ENCODE assay signal across 17 cellular contexts in the genomic region with DNA sequence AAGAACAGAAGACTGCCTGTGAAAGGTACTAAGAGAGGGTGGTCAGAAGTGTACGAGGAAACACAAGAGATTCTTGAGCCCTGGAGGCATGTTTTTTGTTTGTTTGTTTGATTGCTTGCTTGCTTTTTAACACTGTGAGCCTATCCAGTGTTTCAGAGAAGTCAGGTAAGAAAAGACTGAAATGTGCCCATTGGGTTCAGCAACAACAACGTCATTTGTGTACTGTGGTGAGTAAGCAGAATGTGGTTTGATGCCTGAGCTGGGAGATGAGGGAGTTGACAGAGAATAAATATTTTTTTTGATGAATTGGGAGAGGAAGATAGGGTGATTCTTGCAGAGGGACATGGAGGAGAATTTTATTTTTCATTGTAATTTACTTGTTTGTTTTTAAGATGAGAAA.
DNase-seq lines count a peak whose midpoint lies in the region; ATAC-seq, FAIRE-seq and TF ChIP-seq lines count a peak whose summit lies in the region.
"Had no signal": no experiment of that assay in that cellular context is flagged by ENCODE, and none has a peak within 500 bp of the region (broad histone marks: within the 10 kb centered on the region; RNA-seq: fewer than 3 reads in every experiment).

No MANE protein-coding gene starts in this region.

- H4K20me1 ChIP-seq in PC-3 (ENCODE audit: low read length) (no peaks in the 10 kb centered on the region), hepatocyte (ENCODE audit: insufficient read depth, poor library complexity, severe bottlenecking) (no peaks in the 10 kb centered on the region)

- FAIRE-seq in A549 (lab: Jason Lieb, UNC): no peak
- FAIRE-seq: D721Med, G401.6, GM12892, GM19239 had no signal

- no peak overlapping the region for H2AFZ ChIP-seq in PC-3 (ENCODE audit: low read length)
- H2AFZ ChIP-seq in hepatocyte: no peak overlapping the region

- TF ChIP-seq CTCF in A549 (IDR thresholded peaks at IDR 0.05) (no peak), PC-3 (conservative IDR thresholded peaks at IDR 0.05; ENCODE audit: low read depth, low read length) (no peak), hepatocyte (IDR thresholded peaks at IDR 0.05; ENCODE audit: poor library complexity) (no peak), Peyer's patch (IDR thresholded peaks at IDR 0.05) (no peak)

- POLR2A ChIA-PET in A549 (lab: Yijun Ruan, JAX): no interaction called here
- POLR2A ChIA-PET in PC-3 (lab: Charles Lee; ENCODE audit: unreplicated experiment): no interaction called here

- no peaks in the 10 kb centered on the region for H3K9me2 ChIP-seq in PC-3 (replicated peaks; ENCODE audit: low read length)
- H3K9me2 ChIP-seq in hepatocyte (replicated peaks; ENCODE audit: insufficient read depth): no peaks in the 10 kb centered on the region

- intact Hi-C loops in PC-3 (cut with micrococcal nuclease): no loop called here

- H3K27me3 ChIP-seq in PC-3 (ENCODE audit: low read length): no peaks in the 10 kb centered on the region
- H3K27me3 ChIP-seq in hepatocyte: no peaks in the 10 kb centered on the region
- H3K27me3 ChIP-seq in Peyer's patch: no peaks in the 10 kb centered on the region

- peak in 1 of 2 experiments; percentile 65; a peak in 3 of 6 replicates for ATAC-seq in A549
- peak; percentile 46; the same call in 1 of the 2 replicates for ATAC-seq in PC-3
- ATAC-seq in GM19324 (IDR thresholded peaks at IDR 0.05; ENCODE audit: low FRiP score, unreplicated experiment): no peak
- ATAC-seq: CD8-positive, alpha-beta T cell had no signal

- DNase-seq in A549 (ENCODE audit: low read depth in 1 of 2, low spot score in 1 of 2) (peak in 1 of 2 experiments; percentile 56), HT1080 (ENCODE audit: low read depth) (peak; percentile 8), PC-3 (peak; percentile 46), hepatocyte (ENCODE audit: low spot score) (no peak), Peyer's patch (no peak), NCI-H226 (no peak)
- DNase-seq: CD8-positive, alpha-beta T cell; COR-L47; DMS153; DMS79 treated with DMSO at 0.1 percent for 48 hours; EL; H9 had no signal

- TF ChIP-seq RAD21 in A549 (conservative IDR thresholded peaks at IDR 0.05 in 1 of 2, IDR thresholded peaks at IDR 0.05 in 1 of 2): no peak

- H3K9me3 ChIP-seq in A549 (no peaks in the 10 kb centered on the region), PC-3 (ENCODE audit: low read length) (no peaks in the 10 kb centered on the region), hepatocyte (ENCODE audit: low read depth) (peaks cover 3% of the 10 kb centered on the region), Peyer's patch (no peaks in the 10 kb centered on the region)

- H3K27ac ChIP-seq in A549 (0 out of 6 replicates have a peak overlapping the region, but pooled peaks of 1 of the 2 experiments have one; percentile 3), PC-3 (ENCODE audit: low read length) (no peak overlapping the region), hepatocyte (no peak overlapping the region), Peyer's patch (no peak overlapping the region)

- TF ChIP-seq EP300 in A549 (IDR thresholded peaks at IDR 0.05): no peak

- H3K79me2 ChIP-seq in PC-3 (ENCODE audit: low read length) (no peaks in the 10 kb centered on the region), hepatocyte (no peaks in the 10 kb centered on the region)

- H3K36me3 ChIP-seq in PC-3 (ENCODE audit: low read depth, low read length) (no peaks in the 10 kb centered on the region), hepatocyte (replicated peaks; ENCODE audit: insufficient read depth, low read depth) (no peaks in the 10 kb centered on the region), Peyer's patch (no peaks in the 10 kb centered on the region)

- no TSS peak for BruUV-seq in PC-3 (replicated peaks; lab: Mats Ljungman, UMichigan)

- TF ChIP-seq POLR2A in A549 (IDR thresholded peaks at IDR 0.05; ENCODE audit: low read length) (no peak), Peyer's patch (IDR thresholded peaks at IDR 0.05) (no peak)

- H3F3A ChIP-seq in PC-3 (ENCODE audit: low read length, unreplicated experiment): no peaks in the 10 kb centered on the region

- CTCF ChIA-PET in A549 (lab: Yijun Ruan, JAX) (no interaction called here), PC-3 (lab: Charles Lee) (no interaction called here)

- peak overlapping the region; percentile 21 for H3K4me2 ChIP-seq in A549
- no peak overlapping the region for H3K4me2 ChIP-seq in PC-3 (ENCODE audit: low read length)
- peak overlapping the region; percentile 25 for H3K4me2 ChIP-seq in hepatocyte

- WGBS in A549 (ENCODE audit: missing lambda C conversion rate): 41% methylated on average over 2 of the region's 2 CpGs
- WGBS in hepatocyte (ENCODE audit: low lambda C conversion rate, missing lambda C conversion rate): 60% methylated on average over 2 of the region's 2 CpGs

- H3K4me1 ChIP-seq in A549: peaks cover 8% of the 10 kb centered on the region; the same call in 1 of the 3 replicates
- peaks cover 7% of the 10 kb centered on the region for H3K4me1 ChIP-seq in PC-3 (ENCODE audit: insufficient read depth, low read length)
- no peaks in the 10 kb centered on the region for H3K4me1 ChIP-seq in hepatocyte (ENCODE audit: insufficient read depth)
- H3K4me1 ChIP-seq in Peyer's patch: no peaks in the 10 kb centered on the region

- no peak overlapping the region for H3K9ac ChIP-seq in PC-3 (ENCODE audit: low read length)

- H3K4me3 ChIP-seq in A549 (no peak overlapping the region), PC-3 (ENCODE audit: low read length) (no peak overlapping the region), hepatocyte (no peak overlapping the region), Peyer's patch (no peak overlapping the region)

TF ChIP-seq in A549, 52 proteins besides CTCF, POLR2A, EP300 and RAD21:
- TF ChIP-seq POLR2AphosphoS2 (conservative IDR thresholded peaks at IDR 0.05; ENCODE audit: low read length): no peak
- no peak for TF ChIP-seq BHLHE40 (IDR thresholded peaks at IDR 0.05; ENCODE audit: low read depth, low read length)
- TF ChIP-seq ZC3H11A (IDR thresholded peaks at IDR 0.05): no peak
- no peak for TF ChIP-seq HDAC2 (IDR thresholded peaks at IDR 0.05)
- TF ChIP-seq RNF2 (IDR thresholded peaks at IDR 0.05; ENCODE audit: borderline replicate concordance, low read depth): no peak
- TF ChIP-seq, protein P1, sequence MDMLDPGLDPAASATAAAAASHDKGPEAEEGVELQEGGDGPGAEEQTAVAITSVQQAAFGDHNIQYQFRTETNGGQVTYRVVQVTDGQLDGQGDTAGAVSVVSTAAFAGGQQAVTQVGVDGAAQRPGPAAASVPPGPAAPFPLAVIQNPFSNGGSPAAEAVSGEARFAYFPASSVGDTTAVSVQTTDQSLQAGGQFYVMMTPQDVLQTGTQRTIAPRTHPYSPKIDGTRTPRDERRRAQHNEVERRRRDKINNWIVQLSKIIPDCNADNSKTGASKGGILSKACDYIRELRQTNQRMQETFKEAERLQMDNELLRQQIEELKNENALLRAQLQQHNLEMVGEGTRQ (IDR thresholded peaks at IDR 0.05): no peak
- no peak for TF ChIP-seq NFE2L2 (conservative IDR thresholded peaks at IDR 0.05; ENCODE audit: low read length)

Comparison
In these comparisons a context has a peak if more than half of its experiments do, and no peak if none do; other contexts are left out.
1. DNase-seq: peak in HT1080 (single experiment) and PC-3 (single experiment); none in hepatocyte (single experiment), Peyer's patch (0 of 3) and NCI-H226 (single experiment).